15 cellular contexts compared by ENCODE assay signal in genomic region chr16:87908101-87908500, GRCh38. TPM values are rescaled to one million over a fixed set of nuclear protein-coding genes. Genes with fewer than 3 reads are reported as not detected.
DNase-seq lines count a peak whose midpoint lies in the region; ATAC-seq, FAIRE-seq and TF ChIP-seq lines count a peak whose summit lies in the region.
"Not testable (repeated sequence)": the region's sequence is repeated elsewhere in the genome, so short reads cannot be mapped to it uniquely, and the experiment has no call there.
"Had no signal": no experiment of that assay in that cellular context is flagged by ENCODE, and none has a peak within 500 bp of the region (broad histone marks: within the 10 kb centered on the region; RNA-seq: fewer than 3 reads in every experiment).

No MANE protein-coding gene starts in this region.

- TF ChIP-seq EP300 in A549 (IDR thresholded peaks at IDR 0.05); K562 (IDR thresholded peaks at IDR 0.05; ENCODE audit: low read length); HepG2 (IDR thresholded peaks at IDR 0.05; ENCODE audit: low read depth in 2 of 2, low read length in 2 of 2); HepG2 (CRISPR knock-in tag; IDR thresholded peaks at IDR 0.05; ENCODE audit: borderline replicate concordance): not testable (repeated sequence)

- H3K36me3 Mint-ChIP-seq in activated T-cell treated with anti-CD3 and anti-CD28 coated beads, Interleukin-2, amount 50 U/mL, for 24 hours (ENCODE audit: low read depth); activated naive CD8-positive, alpha-beta T cell; stimulated activated effector memory CD8-positive, alpha-beta T cell treated with anti-CD3 and anti-CD28 coated beads, Interleukin-12 subunit alpha, Interleukin-12 subunit beta, amount 100 ng/mL, for 72 hours: not testable (repeated sequence)

- TF ChIP-seq CTCF in A549 (IDR thresholded peaks at IDR 0.05); K562 (IDR thresholded peaks at IDR 0.05 in 2 of 3, conservative IDR thresholded peaks at IDR 0.05 in 1 of 3; ENCODE audit: insufficient read depth in 2 of 3, low read depth in 1 of 3, low read length in 3 of 3); HepG2 (CRISPR knock-in tag; IDR thresholded peaks at IDR 0.05): not testable (repeated sequence)

- not testable (repeated sequence) for H2AFZ ChIP-seq in K562 (ENCODE audit: low read depth, low read length); HepG2 (ENCODE audit: low read length)

- H3K27me3 ChIP-seq in K562 (ENCODE audit: control insufficient read depth in 2 of 2, insufficient read depth in 2 of 2, low read length in 2 of 2) = peaks cover 2 to 23% of the 10 kb centered on the region in 2 experiments; a peak in 2 of 5 replicates
- H3K27me3 ChIP-seq in HepG2 (ENCODE audit: control insufficient read depth in 1 of 2, insufficient read depth in 2 of 2, low read length in 2 of 2) = not testable (repeated sequence)

- peak overlapping the region; percentile 89 for H3K27ac Mint-ChIP-seq in activated T-cell treated with anti-CD3 and anti-CD28 coated beads, Interleukin-2, amount 50 U/mL, for 24 hours
- peak overlapping the region; percentile 64 for H3K27ac Mint-ChIP-seq in activated naive CD8-positive, alpha-beta T cell
- peak overlapping the region; percentile 12 for H3K27ac Mint-ChIP-seq in stimulated activated effector memory CD8-positive, alpha-beta T cell treated with anti-CD3 and anti-CD28 coated beads, Interleukin-12 subunit alpha, Interleukin-12 subunit beta, amount 100 ng/mL, for 72 hours

- not testable (repeated sequence) for H3K79me2 ChIP-seq in K562 (ENCODE audit: control insufficient read depth, insufficient read depth, low read length); HepG2 (ENCODE audit: insufficient read depth, low read length)

- not testable (repeated sequence) for TF ChIP-seq RAD21 in A549 (conservative IDR thresholded peaks at IDR 0.05 in 1 of 2, IDR thresholded peaks at IDR 0.05 in 1 of 2); K562 (CRISPR knock-in tag; conservative IDR thresholded peaks at IDR 0.05 in 1 of 2, IDR thresholded peaks at IDR 0.05 in 1 of 2); HepG2 (CRISPR knock-in tag; IDR thresholded peaks at IDR 0.05)

- H3K9me1 ChIP-seq in K562 (ENCODE audit: control insufficient read depth, insufficient read depth, low read length) = not testable (repeated sequence)

- BruUV-seq in K562 (replicated peaks; lab: Mats Ljungman, UMichigan); HepG2 (replicated peaks; lab: Mats Ljungman, UMichigan): not testable (repeated sequence)

- not testable (repeated sequence) for H3K27me3 Mint-ChIP-seq in activated T-cell treated with anti-CD3 and anti-CD28 coated beads, Interleukin-2, amount 50 U/mL, for 24 hours; activated naive CD8-positive, alpha-beta T cell

- not testable (repeated sequence) for H3K9me3 Mint-ChIP-seq in activated T-cell treated with anti-CD3 and anti-CD28 coated beads, Interleukin-2, amount 50 U/mL, for 24 hours; activated naive CD8-positive, alpha-beta T cell (ENCODE audit: low read depth); stimulated activated effector memory CD8-positive, alpha-beta T cell treated with anti-CD3 and anti-CD28 coated beads, Interleukin-12 subunit alpha, Interleukin-12 subunit beta, amount 100 ng/mL, for 72 hours

- H3K4me2 ChIP-seq in A549; K562 (ENCODE audit: insufficient read depth, low read length); HepG2 (ENCODE audit: low read depth, low read length): not testable (repeated sequence)

- CTCF ChIA-PET in A549 (lab: Yijun Ruan, JAX) = interaction anchor here (0.7 to 2.2 kb wide), 10 partner anchors 8 to 272 kb away, joined by 3 to 11 read pairs (median 4); no protein-coding TSS in a partner anchor
- CTCF ChIA-PET in K562 (lab: Yijun Ruan, JAX; ENCODE audit: low intra/inter-chr PET ratio) = interaction anchor here (2.1 to 2.6 kb wide), 2 partner anchors 58 to 128 kb away, joined by 18 to 24 read pairs; no protein-coding TSS in a partner anchor
- CTCF ChIA-PET in HepG2 (lab: Yijun Ruan, JAX; ENCODE audit: low intra/inter-chr PET ratio, low total read pairs) = not testable (repeated sequence)

- not testable (repeated sequence) for H3K4me1 ChIP-seq in A549; K562 (replicated peaks in 1 of 2; ENCODE audit: control insufficient read depth in 2 of 2, insufficient read depth in 2 of 2, low read length in 2 of 2); HepG2 (ENCODE audit: insufficient read depth, low read length)

- not testable (repeated sequence) for H3K36me3 ChIP-seq in K562 (ENCODE audit: control insufficient read depth, insufficient read depth, low read length)
- peaks cover 21 to 57% of the 10 kb centered on the region in 2 experiments for H3K36me3 ChIP-seq in HepG2 (replicated peaks in 1 of 2; ENCODE audit: control insufficient read depth in 1 of 2, insufficient read depth in 2 of 2, low read length in 2 of 2)

- H4K20me1 ChIP-seq in K562 (replicated peaks; ENCODE audit: control insufficient read depth, insufficient read depth, low read length); HepG2 (ENCODE audit: insufficient read depth, low read length): not testable (repeated sequence)

- peaks cover 29% of the 10 kb centered on the region for H3K4me1 Mint-ChIP-seq in activated T-cell treated with anti-CD3 and anti-CD28 coated beads, Interleukin-2, amount 50 U/mL, for 24 hours (ENCODE audit: low read depth)
- H3K4me1 Mint-ChIP-seq in activated naive CD8-positive, alpha-beta T cell (ENCODE audit: low read depth) = peaks cover 15% of the 10 kb centered on the region
- H3K4me1 Mint-ChIP-seq in stimulated activated effector memory CD8-positive, alpha-beta T cell treated with anti-CD3 and anti-CD28 coated beads, Interleukin-12 subunit alpha, Interleukin-12 subunit beta, amount 100 ng/mL, for 72 hours = peaks cover 12% of the 10 kb centered on the region

- POLR2A ChIA-PET in A549 (lab: Yijun Ruan, JAX); HepG2 (lab: Yijun Ruan, JAX): not testable (repeated sequence)
- POLR2A ChIA-PET in K562 (lab: Yijun Ruan, JAX) = interaction anchor here (0.6 to 1.2 kb wide), 2 partner anchors 129 to 420 kb away, joined by 3 read pairs; no protein-coding TSS in a partner anchor

- intact Hi-C loops in K562 (cut with micrococcal nuclease) = loop anchor here (2.0 kb wide), 1 partner anchor 37 kb away; no protein-coding TSS in a partner anchor
- intact Hi-C loops in HepG2 (cut with micrococcal nuclease; ENCODE audit: unreplicated experiment) = not testable (repeated sequence)

- not testable (repeated sequence) for H3K27ac ChIP-seq in A549; K562 (ENCODE audit: extremely low read depth, low read depth, low read length); HepG2 (ENCODE audit: extremely low read length, insufficient read depth, low read length)

- FAIRE-seq in A549 (lab: Jason Lieb, UNC); K562 (lab: Jason Lieb, UNC); HepG2 (lab: Jason Lieb, UNC): not testable (repeated sequence)

- DNase-seq in A549 (ENCODE audit: low read depth in 1 of 2, low spot score in 1 of 2); activated T-cell treated with anti-CD3 and anti-CD28 coated beads, Interleukin-2, amount 50 U/mL, for 24 hours; K562 (ENCODE audit: extremely low read depth in 1 of 4, low spot score in 3 of 4); HepG2 (ENCODE audit: low spot score); stimulated activated effector memory CD8-positive, alpha-beta T cell treated with anti-CD3 and anti-CD28 coated beads, Interleukin-12 subunit alpha, Interleukin-12 subunit beta, amount 100 ng/mL, for 72 hours (ENCODE audit: low spot score in 2 of 2): not testable (repeated sequence)

- in situ Hi-C loops in K562 (cut with MboI); HepG2 (cut with HindIII; ENCODE audit: extremely low pct_ligation_motif_present, low pct_unique_long_range_greater_than_20kb): not testable (repeated sequence)

- not testable (repeated sequence) for H3K9ac ChIP-seq in K562 (ENCODE audit: insufficient read depth in 1 of 2, low read depth in 2 of 2, low read length in 2 of 2); HepG2 (ENCODE audit: insufficient read depth, low read depth, low read length)

- not testable (repeated sequence) for ATAC-seq in A549; K562; HepG2; stimulated activated effector memory CD8-positive, alpha-beta T cell treated with anti-CD3 and anti-CD28 coated beads, Interleukin-12 subunit alpha, Interleukin-12 subunit beta, amount 100 ng/mL, for 72 hours

- H3K4me3 ChIP-seq in A549; K562; HepG2 (replicated peaks in 1 of 3; ENCODE audit: insufficient read depth in 1 of 3, low read depth in 2 of 3, low read length in 3 of 3): not testable (repeated sequence)

- H3K9me3 ChIP-seq in A549; K562 (replicated peaks; ENCODE audit: control insufficient read depth, insufficient read depth, low read depth, low read length); HepG2 (ENCODE audit: low read length): not testable (repeated sequence)

- not testable (repeated sequence) for TF ChIP-seq POLR2A in A549 (IDR thresholded peaks at IDR 0.05; ENCODE audit: low read length); K562 (conservative IDR thresholded peaks at IDR 0.05); HepG2 (IDR thresholded peaks at IDR 0.05; ENCODE audit: insufficient read depth in 1 of 2, low read depth in 2 of 2, low read length in 2 of 2)

- not testable (repeated sequence) for H3K4me3 Mint-ChIP-seq in activated T-cell treated with anti-CD3 and anti-CD28 coated beads, Interleukin-2, amount 50 U/mL, for 24 hours; activated naive CD8-positive, alpha-beta T cell; stimulated activated effector memory CD8-positive, alpha-beta T cell treated with anti-CD3 and anti-CD28 coated beads, Interleukin-12 subunit alpha, Interleukin-12 subunit beta, amount 100 ng/mL, for 72 hours

- 76% methylated on average over 11 of the region's 11 CpGs for WGBS in A549 (ENCODE audit: missing lambda C conversion rate)
- 44% methylated on average over 11 of the region's 11 CpGs for WGBS in K562 (ENCODE audit: insufficient coverage, low coverage, missing lambda C conversion rate)
- 98% methylated on average over 11 of the region's 11 CpGs for WGBS in HepG2 (ENCODE audit: low lambda C conversion rate)

RNA-seq across cellular contexts. Expression of gene CA5A, which starts 28.2 kb away (rescaled TPM):
- polyA plus RNA-seq in A549 (2011; rRNA removed) (not detected in 2 replicates), A549 (2017; fragmentation: RNase III; extraction: RNeasy Plus Mini Kit Qiagen cat#74134 plus additional on column Dnase treatment) (not detected in 3 replicates), K562 (2011; rRNA removed) (not detected in 2 replicates), K562 (2014; fragmentation: Illumina TruSeq; extraction: Trizol) (not detected in 2 replicates), K562 (2014; fragmentation: Nextera tagmentation; extraction: Ambion mirVana) (not detected), K562 (2014; rRNA removed) (not detected in 2 replicates), HepG2 (2011; rRNA removed) (66.8 and 70.0 TPM in 2 replicates)
- not detected in 2 replicates for polyA plus RNA-seq in A549 (2012; cell fraction: cytosol; rRNA removed)
- not detected in 2 replicates for polyA plus RNA-seq in A549 (2012; cell fraction: nucleus; rRNA removed)
- polyA minus RNA-seq in A549 (2011; rRNA and poly(A)+ RNA removed) = not detected in 2 replicates
- total RNA-seq in K562 (2011; cell fraction: chromatin; rRNA removed; ENCODE audit: low replicate concordance) = not detected in 2 replicates
- 0.66 TPM in 1 of 2 replicates, not detected in the other for total RNA-seq in K562 (2011; cell fraction: nucleolus; rRNA removed)
- total RNA-seq in K562 (2011; cell fraction: nucleoplasm; rRNA removed) = not detected in 2 replicates
- total RNA-seq in K562 (2014; rRNA removed) (not detected in 2 replicates), K562 (2014; rRNA removed; fragmentation: Illumina TruSeq; extraction: Trizol) (not detected in 2 replicates), K562 (2015; rRNA removed; fragmentation: Illumina TruSeq; extraction: Trizol) (not detected in 2 replicates), K562 (2021) (not detected in 2 replicates), HepG2 (2016; rRNA removed; fragmentation: Illumina TruSeq; extraction: Trizol) (85.7 and 106 TPM in 2 replicates)
- polyA plus RNA-seq in K562 (2011; cell fraction: cytosol; rRNA removed) = not detected in 2 replicates
- 0.18 TPM in 1 of 2 replicates, not detected in the other for polyA plus RNA-seq in K562 (2011; cell fraction: nucleus; rRNA removed)
- polyA plus RNA-seq in K562 (2012) = 0.07 and 0.15 TPM in 2 replicates
- 0.04 TPM in 1 of 2 replicates, not detected in the other for polyA minus RNA-seq in K562 (2011; rRNA and poly(A)+ RNA removed)
- not detected in 2 replicates for polyA minus RNA-seq in K562 (2011; cell fraction: cytosol; rRNA and poly(A)+ RNA removed)
- polyA minus RNA-seq in K562 (2011; cell fraction: nucleus; rRNA and poly(A)+ RNA removed) = not detected in 2 replicates
- total RNA-seq in HepG2 (2016; cell fraction: cytosol; rRNA removed; fragmentation: Illumina TruSeq; extraction: Trizol; ENCODE audit: low read depth) = 32.7 and 37.9 TPM in 2 replicates
- total RNA-seq in HepG2 (2016; cell fraction: insoluble cytoplasmic fraction; rRNA removed; fragmentation: Illumina TruSeq; extraction: Trizol) = 85.8 and 97.2 TPM in 2 replicates
- 29.8 and 38.9 TPM in 2 replicates for total RNA-seq in HepG2 (2016; cell fraction: membrane; rRNA removed; fragmentation: Illumina TruSeq; extraction: Trizol)
- 97.3 and 115 TPM in 2 replicates for total RNA-seq in HepG2 (2016; cell fraction: nucleus; rRNA removed; fragmentation: Illumina TruSeq; extraction: Trizol)
- polyA plus RNA-seq in HepG2 (2011; cell fraction: cytosol; rRNA removed) = 69.7 and 71.1 TPM in 2 replicates
- polyA plus RNA-seq in HepG2 (2011; cell fraction: nucleus; rRNA removed) = 186 and 199 TPM in 2 replicates
- 44.2 and 48.2 TPM in 2 replicates for polyA plus RNA-seq in HepG2 (2012)
- 21.5 and 23.0 TPM in 2 replicates for polyA plus RNA-seq in HepG2 (2016; cell fraction: cytosol; fragmentation: Illumina TruSeq; extraction: Trizol; ENCODE audit: low read depth)
- polyA plus RNA-seq in HepG2 (2016; cell fraction: insoluble cytoplasmic fraction; fragmentation: Illumina TruSeq; extraction: Trizol; ENCODE audit: low read depth) = 68.8 and 71.9 TPM in 2 replicates
- 18.4 and 18.5 TPM in 2 replicates for polyA plus RNA-seq in HepG2 (2016; cell fraction: membrane; fragmentation: Illumina TruSeq; extraction: Trizol; ENCODE audit: low read depth)
- polyA plus RNA-seq in HepG2 (2016; cell fraction: nucleus; fragmentation: Illumina TruSeq; extraction: Trizol; ENCODE audit: insufficient read depth, low read depth) = 127 and 130 TPM in 2 replicates
- polyA minus RNA-seq in HepG2 (2011; rRNA and poly(A)+ RNA removed; ENCODE audit: low replicate concordance) = 132 TPM in 1 of 2 replicates, not detected in the other
- polyA minus RNA-seq in HepG2 (2011; cell fraction: cytosol; rRNA and poly(A)+ RNA removed) = 12.6 and 15.9 TPM in 2 replicates
- polyA minus RNA-seq in HepG2 (2011; cell fraction: nucleus; rRNA and poly(A)+ RNA removed) = 114 and 132 TPM in 2 replicates
- total RNA-seq: A172; A673; CD4-positive, alpha-beta memory T cell; CD4-positive, CD25-positive, alpha-beta regulatory T cell; CD8-positive, alpha-beta memory T cell; Daoy; G401 had no signal
- polyA plus RNA-seq: AG04450; CD14-positive monocyte; CD4-positive, alpha-beta memory T cell; CD4-positive, CD25-positive, alpha-beta regulatory T cell; CD8-positive, alpha-beta memory T cell had no signal

RNA-seq across cellular contexts. Expression of gene SLC7A5, which starts 38.8 kb away (rescaled TPM):
- 265 and 326 TPM in 2 replicates for polyA plus RNA-seq in A549 (2011; rRNA removed)
- 971 and 1,312 TPM in 2 replicates for polyA plus RNA-seq in A549 (2012; cell fraction: cytosol; rRNA removed)
- 1,440 and 1,925 TPM in 2 replicates for polyA plus RNA-seq in A549 (2012; cell fraction: nucleus; rRNA removed)
- 903 to 1,096 TPM (median 972 TPM) in 3 replicates for polyA plus RNA-seq in A549 (2017; fragmentation: RNase III; extraction: RNeasy Plus Mini Kit Qiagen cat#74134 plus additional on column Dnase treatment)
- 237 and 354 TPM in 2 replicates for polyA minus RNA-seq in A549 (2011; rRNA and poly(A)+ RNA removed)
- 56.8 and 152 TPM in 2 replicates for total RNA-seq in K562 (2011; cell fraction: chromatin; rRNA removed; ENCODE audit: low replicate concordance)
- 157 and 188 TPM in 2 replicates for total RNA-seq in K562 (2011; cell fraction: nucleolus; rRNA removed)
- total RNA-seq in K562 (2011; cell fraction: nucleoplasm; rRNA removed) = 147 and 156 TPM in 2 replicates
- total RNA-seq in K562 (2014; rRNA removed) = 60.8 and 75.7 TPM in 2 replicates
- total RNA-seq in K562 (2014; rRNA removed; fragmentation: Illumina TruSeq; extraction: Trizol) = 16.9 and 18.6 TPM in 2 replicates
- 18.2 and 21.2 TPM in 2 replicates for total RNA-seq in K562 (2015; rRNA removed; fragmentation: Illumina TruSeq; extraction: Trizol)
- 187 and 220 TPM in 2 replicates for total RNA-seq in K562 (2021)
- 14.2 and 19.4 TPM in 2 replicates for polyA plus RNA-seq in K562 (2011; rRNA removed)
- polyA plus RNA-seq in K562 (2011; cell fraction: cytosol; rRNA removed) = 25.5 and 34.2 TPM in 2 replicates
- 35.3 and 43.3 TPM in 2 replicates for polyA plus RNA-seq in K562 (2011; cell fraction: nucleus; rRNA removed)
- polyA plus RNA-seq in K562 (2012) = 65.7 and 239 TPM in 2 replicates
- 97.4 and 161 TPM in 2 replicates for polyA plus RNA-seq in K562 (2014; fragmentation: Illumina TruSeq; extraction: Trizol)
- 1 to 10 TPM; 1.9 to 4.9 TPM for polyA plus RNA-seq in K562 (2014; fragmentation: Nextera tagmentation; extraction: Ambion mirVana)
- polyA plus RNA-seq in K562 (2014; rRNA removed) = 78.0 and 83.8 TPM in 2 replicates
- polyA minus RNA-seq in K562 (2011; rRNA and poly(A)+ RNA removed) = 11.7 and 15.5 TPM in 2 replicates
- 39.4 and 72.3 TPM in 2 replicates for polyA minus RNA-seq in K562 (2011; cell fraction: cytosol; rRNA and poly(A)+ RNA removed)
- 18.2 and 21.2 TPM in 2 replicates for polyA minus RNA-seq in K562 (2011; cell fraction: nucleus; rRNA and poly(A)+ RNA removed)
- total RNA-seq in HepG2 (2016; rRNA removed; fragmentation: Illumina TruSeq; extraction: Trizol) = 84.4 and 155 TPM in 2 replicates
- total RNA-seq in HepG2 (2016; cell fraction: cytosol; rRNA removed; fragmentation: Illumina TruSeq; extraction: Trizol; ENCODE audit: low read depth) = 20.4 and 21.0 TPM in 2 replicates
- 65.4 and 165 TPM in 2 replicates for total RNA-seq in HepG2 (2016; cell fraction: insoluble cytoplasmic fraction; rRNA removed; fragmentation: Illumina TruSeq; extraction: Trizol)
- 76.8 and 82.0 TPM in 2 replicates for total RNA-seq in HepG2 (2016; cell fraction: membrane; rRNA removed; fragmentation: Illumina TruSeq; extraction: Trizol)
- 144 and 171 TPM in 2 replicates for total RNA-seq in HepG2 (2016; cell fraction: nucleus; rRNA removed; fragmentation: Illumina TruSeq; extraction: Trizol)
- polyA plus RNA-seq in HepG2 (2011; rRNA removed) = 79.6 and 84.0 TPM in 2 replicates
- polyA plus RNA-seq in HepG2 (2011; cell fraction: cytosol; rRNA removed) = 58.4 and 80.8 TPM in 2 replicates
- 118 and 147 TPM in 2 replicates for polyA plus RNA-seq in HepG2 (2011; cell fraction: nucleus; rRNA removed)
- polyA plus RNA-seq in HepG2 (2012) = 135 and 207 TPM in 2 replicates
- polyA plus RNA-seq in HepG2 (2016; cell fraction: cytosol; fragmentation: Illumina TruSeq; extraction: Trizol; ENCODE audit: low read depth) = 17.8 and 19.1 TPM in 2 replicates
- polyA plus RNA-seq in HepG2 (2016; cell fraction: insoluble cytoplasmic fraction; fragmentation: Illumina TruSeq; extraction: Trizol; ENCODE audit: low read depth) = 93.2 and 121 TPM in 2 replicates
- polyA plus RNA-seq in HepG2 (2016; cell fraction: membrane; fragmentation: Illumina TruSeq; extraction: Trizol; ENCODE audit: low read depth) = 56.5 and 59.3 TPM in 2 replicates
- polyA plus RNA-seq in HepG2 (2016; cell fraction: nucleus; fragmentation: Illumina TruSeq; extraction: Trizol; ENCODE audit: insufficient read depth, low read depth) = 307 and 313 TPM in 2 replicates
- 157 and 170 TPM in 2 replicates for polyA minus RNA-seq in HepG2 (2011; rRNA and poly(A)+ RNA removed; ENCODE audit: low replicate concordance)
- polyA minus RNA-seq in HepG2 (2011; cell fraction: cytosol; rRNA and poly(A)+ RNA removed) = 88.7 and 88.8 TPM in 2 replicates
- polyA minus RNA-seq in HepG2 (2011; cell fraction: nucleus; rRNA and poly(A)+ RNA removed) = 35.7 and 42.5 TPM in 2 replicates

RNA-seq across cellular contexts. Expression of gene BANP, which starts 43.1 kb away (rescaled TPM):
- polyA plus RNA-seq in A549 (2011; rRNA removed) (17.1 and 18.1 TPM in 2 replicates), A549 (2017; fragmentation: RNase III; extraction: RNeasy Plus Mini Kit Qiagen cat#74134 plus additional on column Dnase treatment) (13.6 to 17.2 TPM (median 16.5 TPM) in 3 replicates), K562 (2011; rRNA removed) (12.1 and 13.1 TPM in 2 replicates), K562 (2014; fragmentation: Illumina TruSeq; extraction: Trizol) (13.0 and 19.2 TPM in 2 replicates), K562 (2014; fragmentation: Nextera tagmentation; extraction: Ambion mirVana) (1 to 10 TPM; 4.6 to 4.7 TPM), K562 (2014; rRNA removed) (16.0 and 19.0 TPM in 2 replicates), HepG2 (2011; rRNA removed) (23.8 and 24.6 TPM in 2 replicates)
- polyA plus RNA-seq in A549 (2012; cell fraction: cytosol; rRNA removed) = 26.4 and 27.3 TPM in 2 replicates
- polyA plus RNA-seq in A549 (2012; cell fraction: nucleus; rRNA removed) = 52.3 and 59.7 TPM in 2 replicates
- 30.8 and 44.8 TPM in 2 replicates for polyA minus RNA-seq in A549 (2011; rRNA and poly(A)+ RNA removed)
- 107 and 121 TPM in 2 replicates for total RNA-seq in K562 (2011; cell fraction: chromatin; rRNA removed; ENCODE audit: low replicate concordance)
- 56.7 and 71.4 TPM in 2 replicates for total RNA-seq in K562 (2011; cell fraction: nucleolus; rRNA removed)
- 79.5 and 85.3 TPM in 2 replicates for total RNA-seq in K562 (2011; cell fraction: nucleoplasm; rRNA removed)
- total RNA-seq in K562 (2014; rRNA removed) (17.1 and 22.1 TPM in 2 replicates), K562 (2014; rRNA removed; fragmentation: Illumina TruSeq; extraction: Trizol) (10.7 and 15.6 TPM in 2 replicates), K562 (2015; rRNA removed; fragmentation: Illumina TruSeq; extraction: Trizol) (14.4 and 16.1 TPM in 2 replicates), K562 (2021) (21.7 and 25.7 TPM in 2 replicates), HepG2 (2016; rRNA removed; fragmentation: Illumina TruSeq; extraction: Trizol) (13.0 and 20.2 TPM in 2 replicates)
- polyA plus RNA-seq in K562 (2011; cell fraction: cytosol; rRNA removed) = 13.7 and 18.2 TPM in 2 replicates
- polyA plus RNA-seq in K562 (2011; cell fraction: nucleus; rRNA removed) = 30.9 and 42.3 TPM in 2 replicates
- 19.2 and 21.4 TPM in 2 replicates for polyA plus RNA-seq in K562 (2012)
- 22.0 and 25.5 TPM in 2 replicates for polyA minus RNA-seq in K562 (2011; rRNA and poly(A)+ RNA removed)
- 12.1 and 21.2 TPM in 2 replicates for polyA minus RNA-seq in K562 (2011; cell fraction: cytosol; rRNA and poly(A)+ RNA removed)
- polyA minus RNA-seq in K562 (2011; cell fraction: nucleus; rRNA and poly(A)+ RNA removed) = 32.4 and 45.1 TPM in 2 replicates
- 63.3 and 63.4 TPM in 2 replicates for total RNA-seq in HepG2 (2016; cell fraction: cytosol; rRNA removed; fragmentation: Illumina TruSeq; extraction: Trizol; ENCODE audit: low read depth)
- total RNA-seq in HepG2 (2016; cell fraction: insoluble cytoplasmic fraction; rRNA removed; fragmentation: Illumina TruSeq; extraction: Trizol) = 11.2 and 21.0 TPM in 2 replicates
- total RNA-seq in HepG2 (2016; cell fraction: membrane; rRNA removed; fragmentation: Illumina TruSeq; extraction: Trizol) = 26.8 and 28.3 TPM in 2 replicates
- 25.5 and 26.4 TPM in 2 replicates for total RNA-seq in HepG2 (2016; cell fraction: nucleus; rRNA removed; fragmentation: Illumina TruSeq; extraction: Trizol)
- 21.1 and 26.1 TPM in 2 replicates for polyA plus RNA-seq in HepG2 (2011; cell fraction: cytosol; rRNA removed)
- polyA plus RNA-seq in HepG2 (2011; cell fraction: nucleus; rRNA removed) = 58.9 and 72.7 TPM in 2 replicates
- polyA plus RNA-seq in HepG2 (2012) = 16.2 and 18.3 TPM in 2 replicates
- polyA plus RNA-seq in HepG2 (2016; cell fraction: cytosol; fragmentation: Illumina TruSeq; extraction: Trizol; ENCODE audit: low read depth) = 6.1 and 6.3 TPM in 2 replicates
- polyA plus RNA-seq in HepG2 (2016; cell fraction: insoluble cytoplasmic fraction; fragmentation: Illumina TruSeq; extraction: Trizol; ENCODE audit: low read depth) = 10.3 and 13.0 TPM in 2 replicates
- 7.4 and 8.4 TPM in 2 replicates for polyA plus RNA-seq in HepG2 (2016; cell fraction: membrane; fragmentation: Illumina TruSeq; extraction: Trizol; ENCODE audit: low read depth)
- polyA plus RNA-seq in HepG2 (2016; cell fraction: nucleus; fragmentation: Illumina TruSeq; extraction: Trizol; ENCODE audit: insufficient read depth, low read depth) = 24.7 and 27.2 TPM in 2 replicates
- polyA minus RNA-seq in HepG2 (2011; rRNA and poly(A)+ RNA removed; ENCODE audit: low replicate concordance) = 44.9 and 76.3 TPM in 2 replicates
- polyA minus RNA-seq in HepG2 (2011; cell fraction: cytosol; rRNA and poly(A)+ RNA removed) = 24.6 and 25.1 TPM in 2 replicates
- 76.5 and 78.6 TPM in 2 replicates for polyA minus RNA-seq in HepG2 (2011; cell fraction: nucleus; rRNA and poly(A)+ RNA removed)

Comparison
In these comparisons a context has a peak if more than half of its experiments do, and no peak if none do; other contexts are left out.
1. H3K27ac Mint-ChIP-seq: peak in every context shown above with its lines; median percentile 89 in activated T-cell treated with anti-CD3 and anti-CD28 coated beads, Interleukin-2, amount 50 U/mL, for 24 hours; 64 in activated naive CD8-positive, alpha-beta T cell; 12 in stimulated activated effector memory CD8-positive, alpha-beta T cell treated with anti-CD3 and anti-CD28 coated beads, Interleukin-12 subunit alpha, Interleukin-12 subunit beta, amount 100 ng/mL, for 72 hours.
2. RNA of gene CA5A, which starts 28.2 kb away (polyA plus RNA-seq): 18.4 to 199 TPM in HepG2; not detected in A549 and 0.07 to 0.18 TPM in K562; every median in the first group is over 10 times any median in the second.